Comparison of ENCODE assay signal across 22 cellular contexts in the genomic region with DNA sequence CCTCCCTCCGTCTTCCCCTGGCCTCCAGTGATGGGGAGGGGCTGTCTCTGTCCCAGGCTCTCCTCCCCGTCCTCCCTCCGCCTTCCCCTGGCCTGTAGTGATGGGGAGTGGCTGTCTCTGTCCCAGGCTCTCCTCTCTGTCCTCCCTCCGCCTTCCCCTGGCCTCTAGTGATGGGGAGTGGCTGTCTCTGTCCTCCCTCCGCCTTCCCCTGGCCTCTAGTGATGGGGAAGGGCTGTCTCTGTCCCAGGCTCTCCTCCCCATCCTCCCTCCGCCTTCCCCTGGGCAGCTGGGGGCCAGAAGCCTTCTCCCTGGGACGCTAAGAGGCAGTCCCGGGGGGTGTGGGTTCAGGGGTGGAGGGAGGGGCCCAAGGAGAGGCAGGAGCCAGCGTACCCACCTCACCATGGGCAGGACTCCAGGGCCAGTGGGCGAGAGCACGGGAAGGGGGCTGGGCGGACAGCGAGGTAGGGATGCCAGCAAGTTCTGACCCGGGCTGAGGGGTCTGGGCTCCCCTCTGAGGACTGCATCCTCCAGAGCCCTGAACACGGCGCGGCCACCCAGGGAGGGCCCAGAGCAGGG. TPM values are rescaled to one million over a fixed set of nuclear protein-coding genes. Genes with fewer than 3 reads are reported as not detected.
"Had no signal": no experiment of that assay in that cellular context is flagged by ENCODE, and none has a peak within 500 bp of the region (broad histone marks: within the 10 kb centered on the region; RNA-seq: fewer than 3 reads in every experiment).

No MANE protein-coding gene starts in this region.

- H3K4me3 ChIP-seq: coronary artery, esophagus squamous epithelium, lung, pancreas, smooth muscle cell, stomach, testis, upper lobe of right lung had no signal

- H3K27ac ChIP-seq: coronary artery, testis, upper lobe of right lung had no signal

- DNase-seq: activated B cell treated with CpG ODN at 0.5 μM for 24 hours; activated CD4-positive, alpha-beta T cell treated with anti-CD3 and anti-CD28 coated beads for 48 hours; activated CD8-positive, alpha-beta memory T cell treated with anti-CD3 and anti-CD28 coated beads, Interleukin-2, amount 50 U/mL, for 4 hours; activated CD8-positive, alpha-beta T cell treated with anti-CD3 and anti-CD28 coated beads, Interleukin-2, amount 10 ng/mL, durations not matched to agents 7 days and 5 days; activated effector memory CD4-positive, alpha-beta T cell treated with anti-CD3 and anti-CD28 coated beads, Interleukin-2, amount 50 U/mL, for 16 hours; activated T-cell treated with anti-CD3 and anti-CD28 coated beads, Interleukin-2, amount 50 U/mL, for 48 hours; amniotic stem cell; caudate nucleus; effector CD4-positive, alpha-beta T cell; esophagus squamous epithelium; foreskin fibroblast; hypothalamus; midbrain; stomach; SW 1271; testis; upper lobe of right lung had no signal

- H3K9me3 ChIP-seq: esophagus squamous epithelium, pancreas, stomach, testis, upper lobe of right lung had no signal

- H3K36me3 ChIP-seq: pancreas, upper lobe of right lung had no signal

- H3K27me3 ChIP-seq: pancreas, testis had no signal

- ATAC-seq: activated CD8-positive, alpha-beta T cell treated with anti-CD3 and anti-CD28 coated beads, Interleukin-2, amount 10 ng/mL, durations not matched to agents 7 days and 5 days; pancreas; upper lobe of right lung had no signal

- H3K4me2 ChIP-seq: smooth muscle cell had no signal

RNA-seq across cellular contexts. Expression of gene UTS2R, which starts 14.8 kb away (rescaled TPM):
- total RNA-seq: activated B cell treated with CpG ODN at 0.5 μM for 24 hours; activated CD8-positive, alpha-beta T cell treated with anti-CD3 and anti-CD28 coated beads, Interleukin-2, amount 10 ng/mL, durations not matched to agents 7 days and 5 days; endothelial cell of umbilical vein; esophagus squamous epithelium; smooth muscle cell; stomach; upper lobe of right lung had no signal
- polyA plus RNA-seq: endothelial cell of umbilical vein, lung, pancreas, smooth muscle cell, stomach had no signal

RNA-seq across cellular contexts. Expression of gene TEX19, which starts 27.3 kb away (rescaled TPM):
- total RNA-seq: activated B cell treated with CpG ODN at 0.5 μM for 24 hours; activated CD8-positive, alpha-beta T cell treated with anti-CD3 and anti-CD28 coated beads, Interleukin-2, amount 10 ng/mL, durations not matched to agents 7 days and 5 days; endothelial cell of umbilical vein; esophagus squamous epithelium; lung; pancreas; smooth muscle cell; stomach; upper lobe of right lung had no signal
- polyA plus RNA-seq: pancreas, smooth muscle cell, stomach had no signal

RNA-seq across cellular contexts. Expression of gene SECTM1, which starts 52.8 kb away (rescaled TPM):
- total RNA-seq: activated B cell treated with CpG ODN at 0.5 μM for 24 hours, smooth muscle cell had no signal
